ENCODE assay signal across 2 cellular contexts in genomic region chr6:145967549-145967948, GRCh38.
TF ChIP-seq lines count a peak whose summit lies in the region.

No MANE protein-coding gene starts in this region.

TF ChIP-seq in HepG2, 621 proteins besides CTCF, POLR2A, EP300 and RAD21:
- peak; percentile 53; the same call in 1 of the 2 replicates for TF ChIP-seq MAFF (IDR thresholded peaks at IDR 0.05; ENCODE audit: low read depth, low read length)
- TF ChIP-seq AGO1 (IDR thresholded peaks at IDR 0.05; ENCODE audit: low read depth, low read length, poor library complexity, severe bottlenecking): no peak
- TF ChIP-seq MAFK (conservative IDR thresholded peaks at IDR 0.05 in 1 of 2, IDR thresholded peaks at IDR 0.05 in 1 of 2; ENCODE audit: low read length in 2 of 2): peak; percentile 41 to 76; a peak in 3 of 4 replicates

TF ChIP-seq in K562, 482 proteins besides CTCF, POLR2A, EP300 and RAD21:
- TF ChIP-seq, protein P1, sequence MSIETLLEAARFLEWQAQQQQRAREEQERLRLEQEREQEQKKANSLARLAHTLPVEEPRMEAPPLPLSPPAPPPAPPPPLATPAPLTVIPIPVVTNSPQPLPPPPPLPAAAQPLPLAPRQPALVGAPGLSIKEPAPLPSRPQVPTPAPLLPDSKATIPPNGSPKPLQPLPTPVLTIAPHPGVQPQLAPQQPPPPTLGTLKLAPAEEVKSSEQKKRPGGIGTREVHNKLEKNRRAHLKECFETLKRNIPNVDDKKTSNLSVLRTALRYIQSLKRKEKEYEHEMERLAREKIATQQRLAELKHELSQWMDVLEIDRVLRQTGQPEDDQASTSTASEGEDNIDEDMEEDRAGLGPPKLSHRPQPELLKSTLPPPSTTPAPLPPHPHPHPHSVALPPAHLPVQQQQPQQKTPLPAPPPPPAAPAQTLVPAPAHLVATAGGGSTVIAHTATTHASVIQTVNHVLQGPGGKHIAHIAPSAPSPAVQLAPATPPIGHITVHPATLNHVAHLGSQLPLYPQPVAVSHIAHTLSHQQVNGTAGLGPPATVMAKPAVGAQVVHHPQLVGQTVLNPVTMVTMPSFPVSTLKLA (conservative IDR thresholded peaks at IDR 0.05): no peak
- no peak for TF ChIP-seq ZNF512 (tag; IDR thresholded peaks at IDR 0.05)
- TF ChIP-seq L3MBTL2 (IDR thresholded peaks at IDR 0.05): no peak
- TF ChIP-seq CBX5 (IDR thresholded peaks at IDR 0.05; ENCODE audit: borderline replicate concordance, low read depth): no peak
- no peak for TF ChIP-seq SNRNP70 (optimal IDR thresholded peaks at IDR 0.05; ENCODE audit: low read depth, low read length)
- TF ChIP-seq MAFK (IDR thresholded peaks at IDR 0.05; ENCODE audit: low read length): 0 out of 2 replicates have a peak, but pooled peaks have one; percentile 22
- peak; percentile 26; the same call in 1 of the 2 replicates for TF ChIP-seq BACH1 (tag; IDR thresholded peaks at IDR 0.05)
- peak; percentile 74 for TF ChIP-seq ZNF316 (IDR thresholded peaks at IDR 0.05)
- peak; percentile 69 for TF ChIP-seq MAFG (tag; conservative IDR thresholded peaks at IDR 0.05)
- TF ChIP-seq HIVEP1 (CRISPR knock-in tag; IDR thresholded peaks at IDR 0.05): no peak
- TF ChIP-seq SRSF1 (IDR thresholded peaks at IDR 0.05; ENCODE audit: low read depth, low read length): no peak
- TF ChIP-seq TRIM24 (IDR thresholded peaks at IDR 0.05): peak in 1 of 2 experiments; percentile 30; a peak in 2 of 4 replicates
- peak; percentile 11; the same call in 1 of the 2 replicates for TF ChIP-seq CEBPG (CRISPR knock-in tag; IDR thresholded peaks at IDR 0.05)
- peak; percentile 23 to 87; a peak in 3 of 4 replicates for TF ChIP-seq CEBPG (tag; conservative IDR thresholded peaks at IDR 0.05 in 1 of 2, IDR thresholded peaks at IDR 0.05 in 1 of 2)
- peak; percentile 39; the same call in 1 of the 2 replicates for TF ChIP-seq MAFF (IDR thresholded peaks at IDR 0.05; ENCODE audit: low read length)
- TF ChIP-seq ZNF589 (CRISPR knock-in tag; IDR thresholded peaks at IDR 0.05; ENCODE audit: low read depth): no peak
- TF ChIP-seq LEF1 (IDR thresholded peaks at IDR 0.05): no peak
- no peak for TF ChIP-seq ZNF668 (CRISPR knock-in tag; IDR thresholded peaks at IDR 0.05)
- TF ChIP-seq SMARCC2 (IDR thresholded peaks at IDR 0.05; ENCODE audit: low read depth): no peak
- TF ChIP-seq STAG1 (CRISPR knock-in tag; IDR thresholded peaks at IDR 0.05; ENCODE audit: borderline replicate concordance): no peak
- peak; percentile 82; the same call in 1 of the 2 replicates for TF ChIP-seq C11orf30 (IDR thresholded peaks at IDR 0.05; ENCODE audit: low read depth)
- TF ChIP-seq, protein P2, sequence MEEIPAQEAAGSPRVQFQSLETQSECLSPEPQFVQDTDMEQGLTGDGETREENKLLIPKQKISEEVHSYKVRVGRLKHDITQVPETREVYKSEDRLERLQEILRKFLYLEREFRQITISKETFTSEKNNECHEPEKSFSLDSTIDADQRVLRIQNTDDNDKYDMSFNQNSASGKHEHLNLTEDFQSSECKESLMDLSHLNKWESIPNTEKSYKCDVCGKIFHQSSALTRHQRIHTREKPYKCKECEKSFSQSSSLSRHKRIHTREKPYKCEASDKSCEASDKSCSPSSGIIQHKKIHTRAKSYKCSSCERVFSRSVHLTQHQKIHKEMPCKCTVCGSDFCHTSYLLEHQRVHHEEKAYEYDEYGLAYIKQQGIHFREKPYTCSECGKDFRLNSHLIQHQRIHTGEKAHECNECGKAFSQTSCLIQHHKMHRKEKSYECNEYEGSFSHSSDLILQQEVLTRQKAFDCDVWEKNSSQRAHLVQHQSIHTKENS (CRISPR knock-in tag; IDR thresholded peaks at IDR 0.05): no peak
TF ChIP-seq in K562: peak in this region for 8.
